Comparison of ENCODE assay signal across 1 cellular context in genomic region chr3:42846682-42847522, GRCh38.
TF ChIP-seq lines count a peak whose summit lies in the region.

No MANE protein-coding gene starts in this region.

TF ChIP-seq in H1, 55 proteins besides CTCF, POLR2A, EP300 and RAD21 (continued from another document):
- TF ChIP-seq CHD1 (IDR thresholded peaks at IDR 0.05; ENCODE audit: low read depth, low read length), result no peak
- no peak for TF ChIP-seq TAF1 (IDR thresholded peaks at IDR 0.05; ENCODE audit: low read depth, low read length)
- no peak for TF ChIP-seq HDAC6 (IDR thresholded peaks at IDR 0.05; ENCODE audit: low read depth, low read length)
- TF ChIP-seq E2F6 (IDR thresholded peaks at IDR 0.05), result no peak
- no peak for TF ChIP-seq USF2 (IDR thresholded peaks at IDR 0.05; ENCODE audit: low read length)
- TF ChIP-seq KDM5A (IDR thresholded peaks at IDR 0.05; ENCODE audit: low read length), result no peak
- no peak for TF ChIP-seq CREB1 (IDR thresholded peaks at IDR 0.05)
- TF ChIP-seq PHF8 (conservative IDR thresholded peaks at IDR 0.05; ENCODE audit: low read depth, low read length), result no peak
- TF ChIP-seq KDM1A (IDR thresholded peaks at IDR 0.05; ENCODE audit: borderline replicate concordance, low read length), result no peak
- TF ChIP-seq ATF2 (IDR thresholded peaks at IDR 0.05; ENCODE audit: low read length), result no peak
- no peak for TF ChIP-seq FOSL1 (IDR thresholded peaks at IDR 0.05; ENCODE audit: insufficient read depth, low read depth, low read length)
- no peak for TF ChIP-seq TAF7 (optimal IDR thresholded peaks at IDR 0.05; ENCODE audit: borderline replicate concordance, low read depth, low read length)
- no peak for TF ChIP-seq EZH2 (IDR thresholded peaks at IDR 0.05; ENCODE audit: low read depth, low read length, severe bottlenecking)
TF ChIP-seq in H1: peak in this region for 0.
